17 cellular contexts compared by ENCODE assay signal in the genomic region with DNA sequence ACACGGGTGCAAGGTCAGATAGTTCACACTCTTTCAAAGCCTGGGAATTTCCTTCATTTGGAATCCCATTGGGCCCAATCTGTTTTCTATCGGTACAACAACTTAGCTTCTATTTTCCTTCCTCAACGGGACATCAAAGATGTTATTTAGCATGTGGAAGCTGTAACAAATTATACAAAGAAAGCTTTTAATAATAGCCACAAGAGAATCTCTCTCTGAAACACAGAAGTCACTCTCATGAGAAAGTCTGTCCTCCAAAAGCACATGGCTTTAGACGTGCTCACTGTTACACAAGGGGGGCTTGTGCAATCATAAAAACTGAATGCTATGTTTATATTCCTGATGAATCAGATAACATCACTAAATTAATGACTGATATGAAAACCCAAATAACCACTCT. TPM values are rescaled to one million over a fixed set of nuclear protein-coding genes. Genes with fewer than 3 reads are reported as not detected.
DNase-seq lines count a peak whose midpoint lies in the region; ATAC-seq and TF ChIP-seq lines count a peak whose summit lies in the region.
"Had no signal": no experiment of that assay in that cellular context is flagged by ENCODE, and none has a peak within 500 bp of the region (broad histone marks: within the 10 kb centered on the region; RNA-seq: fewer than 3 reads in every experiment).

No MANE protein-coding gene starts in this region.

- no peaks in the 10 kb centered on the region for H3K27me3 ChIP-seq in ovary
- H3K27me3 ChIP-seq: cardiac muscle cell had no signal

- peak; percentile 15 for TF ChIP-seq EP300 in ovary (IDR thresholded peaks at IDR 0.05)

- peak; percentile 89 for DNase-seq in COLO829 (ENCODE audit: low spot score)
- peak; percentile 3 for DNase-seq in SKM-1 treated with dmso at 0.1 percent for 144 hours (lab: John Stamatoyannopoulos, UW; ENCODE audit: unreplicated experiment)
- peak; percentile 2 to 16 for DNase-seq in foreskin fibroblast
- no peak for DNase-seq in ovary
- no peak for DNase-seq in stimulated activated CD4-positive, alpha-beta T cell treated with anti-CD3 and anti-CD28 coated beads, Interleukin-12 subunit alpha, Interleukin-12 subunit beta, amount 100 ng/mL, for 4 hours
- no peak for DNase-seq in activated naive CD4-positive, alpha-beta T cell treated with anti-CD3 and anti-CD28 coated beads, Interleukin-2, amount 10 ng/mL, durations not matched to agents 7 days and 5 days
- no peak for DNase-seq in cerebellar cortex (ENCODE audit: low spot score)
- DNase-seq: activated CD4-positive, alpha-beta T cell treated with anti-CD3 and anti-CD28 coated beads for 48 hours; head of caudate nucleus; HFFc6; NCI-H2227 treated with DMSO at 0.1 percent for 48 hours; SHP77 treated with DMSO at 0.1 percent for 48 hours; stimulated activated naive CD4-positive, alpha-beta T cell treated with Interleukin-2 at 50 U/mL for 16 hours; T1000 had no signal

- WGBS in ovary, 3 donors: 41 to 52% (median 48%) methylated on average over 4 of the region's 4 CpGs

- H3K36me3 ChIP-seq in ovary: no peaks in the 10 kb centered on the region
- H3K36me3 ChIP-seq: cardiac muscle cell had no signal

- H3K4me3 ChIP-seq in foreskin fibroblast (ENCODE audit: low read depth in 1 of 2, low read length in 2 of 2): no peak overlapping the region
- H3K4me3 ChIP-seq in ovary: no peak overlapping the region
- H3K4me3 ChIP-seq: cardiac muscle cell had no signal

- no peak overlapping the region for H3K4me3 Mint-ChIP-seq in activated naive CD4-positive, alpha-beta T cell treated with anti-CD3 and anti-CD28 coated beads, Interleukin-2, amount 10 ng/mL, durations not matched to agents 7 days and 5 days
- H3K4me3 Mint-ChIP-seq: activated naive CD4-positive, alpha-beta T cell treated with anti-CD3 and anti-CD28 coated beads, Interleukin-2, amount 50 U/mL, for 24 hours; HFFc6 had no signal

- H3K9me3 ChIP-seq in ovary: no peaks in the 10 kb centered on the region

- H3K9me3 Mint-ChIP-seq in activated naive CD4-positive, alpha-beta T cell treated with anti-CD3 and anti-CD28 coated beads, Interleukin-2, amount 10 ng/mL, durations not matched to agents 7 days and 5 days: peaks cover 20% of the 10 kb centered on the region

- no peaks in the 10 kb centered on the region for H3K4me1 Mint-ChIP-seq in activated naive CD4-positive, alpha-beta T cell treated with anti-CD3 and anti-CD28 coated beads, Interleukin-2, amount 10 ng/mL, durations not matched to agents 7 days and 5 days
- H3K4me1 Mint-ChIP-seq: activated naive CD4-positive, alpha-beta T cell treated with anti-CD3 and anti-CD28 coated beads, Interleukin-2, amount 50 U/mL, for 24 hours had no signal

- intact Hi-C loops in ovary (cut with DNase I): no loop called here

- CTCF ChIA-PET in activated naive CD4-positive, alpha-beta T cell treated with anti-CD3 and anti-CD28 coated beads, Interleukin-2, amount 10 ng/mL, durations not matched to agents 7 days and 5 days (lab: Charles Lee): no interaction called here

- no peak overlapping the region for H3K27ac Mint-ChIP-seq in activated naive CD4-positive, alpha-beta T cell treated with anti-CD3 and anti-CD28 coated beads, Interleukin-2, amount 10 ng/mL, durations not matched to agents 7 days and 5 days
- H3K27ac Mint-ChIP-seq: activated naive CD4-positive, alpha-beta T cell treated with anti-CD3 and anti-CD28 coated beads, Interleukin-2, amount 50 U/mL, for 24 hours; HFFc6 had no signal

- no peak for ATAC-seq in GM21381 (IDR thresholded peaks at IDR 0.05; ENCODE audit: unreplicated experiment)

- peak overlapping the region in 1 of 2 donors; percentile 89 for H3K27ac ChIP-seq in ovary
- H3K27ac ChIP-seq: cardiac muscle cell had no signal

- peaks cover 16% of the 10 kb centered on the region for H3K4me1 ChIP-seq in ovary (ENCODE audit: insufficient read depth)

- no peak for TF ChIP-seq CTCF in foreskin fibroblast (IDR thresholded peaks at IDR 0.05; ENCODE audit: low read depth, low read length)
- no peak for TF ChIP-seq CTCF in ovary (IDR thresholded peaks at IDR 0.05)

- H3K27me3 Mint-ChIP-seq in activated naive CD4-positive, alpha-beta T cell treated with anti-CD3 and anti-CD28 coated beads, Interleukin-2, amount 10 ng/mL, durations not matched to agents 7 days and 5 days: no peaks in the 10 kb centered on the region
- H3K27me3 Mint-ChIP-seq: activated naive CD4-positive, alpha-beta T cell treated with anti-CD3 and anti-CD28 coated beads, Interleukin-2, amount 50 U/mL, for 24 hours had no signal

- peaks cover 4% of the 10 kb centered on the region for H3K36me3 Mint-ChIP-seq in activated naive CD4-positive, alpha-beta T cell treated with anti-CD3 and anti-CD28 coated beads, Interleukin-2, amount 10 ng/mL, durations not matched to agents 7 days and 5 days

- TF ChIP-seq POLR2A in ovary (IDR thresholded peaks at IDR 0.05): no peak

RNA-seq across cellular contexts. Expression of gene CYSLTR2, which starts 28.9 kb away (rescaled TPM):
- 1 to 10 TPM in 6 of 7 donors, under 1 TPM in 1; 0.30 to 8.3 (median 2.2) TPM for total RNA-seq in ovary
- 1 to 10 TPM in 1 of 2 donors, under 1 TPM in 1; 0.67 to 1.9 TPM for polyA plus RNA-seq in ovary
- total RNA-seq: HFFc6 had no signal

Comparison
In these comparisons a context has a peak if more than half of its experiments do, and no peak if none do; other contexts are left out.
1. DNase-seq: peak in COLO829 (single experiment), SKM-1 treated with dmso at 0.1 percent for 144 hours (single experiment) and foreskin fibroblast (2 of 2); none in ovary (0 of 5), stimulated activated CD4-positive, alpha-beta T cell treated with anti-CD3 and anti-CD28 coated beads, Interleukin-12 subunit alpha, Interleukin-12 subunit beta, amount 100 ng/mL, for 4 hours (single experiment), activated naive CD4-positive, alpha-beta T cell treated with anti-CD3 and anti-CD28 coated beads, Interleukin-2, amount 10 ng/mL, durations not matched to agents 7 days and 5 days (single experiment) and cerebellar cortex (single experiment).